In genomic region chr2:136032192-136032591, GRCh38 we compare ENCODE assay signal across 14 cellular contexts. TPM values are rescaled to one million over a fixed set of nuclear protein-coding genes. Genes with fewer than 3 reads are reported as not detected.
DNase-seq lines count a peak whose midpoint lies in the region; ATAC-seq and TF ChIP-seq lines count a peak whose summit lies in the region.
"Had no signal": no experiment of that assay in that cellular context is flagged by ENCODE, and none has a peak within 500 bp of the region (broad histone marks: within the 10 kb centered on the region; RNA-seq: fewer than 3 reads in every experiment).

No MANE protein-coding gene starts in this region.

- H3K27ac ChIP-seq in SJCRH30, result peak overlapping the region; percentile 96

- no peaks in the 10 kb centered on the region for H3K9me3 Mint-ChIP-seq in endothelial cell (ENCODE audit: unreplicated experiment)
- H3K9me3 Mint-ChIP-seq in nephron, result no peaks in the 10 kb centered on the region
- H3K9me3 Mint-ChIP-seq in nephron progenitor cell, result no peaks in the 10 kb centered on the region
- H3K9me3 Mint-ChIP-seq: CD4-positive, alpha-beta memory T cell; GM23338; H9 had no signal

- H3K36me3 Mint-ChIP-seq in endothelial cell (ENCODE audit: low read depth, unreplicated experiment) (no peaks in the 10 kb centered on the region), nephron (ENCODE audit: low read depth) (no peaks in the 10 kb centered on the region), nephron progenitor cell (ENCODE audit: low read depth) (no peaks in the 10 kb centered on the region)
- H3K36me3 Mint-ChIP-seq: CD4-positive, alpha-beta memory T cell had no signal

- DNase-seq in SJCRH30 (peak; percentile 82 to 91), endothelial cell (ENCODE audit: low spot score) (no peak), COLO668 (lab: John Stamatoyannopoulos, UW; ENCODE audit: unreplicated experiment) (no peak), nephron progenitor cell (no peak)
- DNase-seq: C1 segment of cervical spinal cord; Caco-2; CD4-positive, alpha-beta memory T cell; DMS153; DND-41; H9 had no signal

- H3K27me3 ChIP-seq in SJCRH30, result no peaks in the 10 kb centered on the region

- H3K27ac Mint-ChIP-seq in endothelial cell (ENCODE audit: unreplicated experiment) (peak overlapping the region; percentile 96), nephron (peak overlapping the region; percentile 15 to 71 (median 44)), nephron progenitor cell (no peak overlapping the region)
- H3K27ac Mint-ChIP-seq: CD4-positive, alpha-beta memory T cell; GM23338; H9 had no signal

- peaks cover 42% of the 10 kb centered on the region for H3K4me1 ChIP-seq in SJCRH30
- H3K4me1 ChIP-seq: Caco-2 had no signal

- no peak for TF ChIP-seq CTCF in endothelial cell (IDR thresholded peaks at IDR 0.05; ENCODE audit: unreplicated experiment)
- TF ChIP-seq CTCF in nephron (IDR thresholded peaks at IDR 0.05; ENCODE audit: unreplicated experiment in 3 of 3), result no peak
- no peak for TF ChIP-seq CTCF in nephron progenitor cell (IDR thresholded peaks at IDR 0.05)

- H3K4me3 ChIP-seq in SJCRH30, result peak overlapping the region; percentile 47
- H3K4me3 ChIP-seq: GM23338 had no signal

- no peaks in the 10 kb centered on the region for H3K36me3 ChIP-seq in SJCRH30

- H3K4me3 Mint-ChIP-seq in endothelial cell (ENCODE audit: unreplicated experiment) (no peak overlapping the region), nephron (no peak overlapping the region), nephron progenitor cell (no peak overlapping the region)
- H3K4me3 Mint-ChIP-seq: CD4-positive, alpha-beta memory T cell; GM23338; H9 had no signal

- H3K27me3 Mint-ChIP-seq in endothelial cell (ENCODE audit: unreplicated experiment), result peaks cover 3% of the 10 kb centered on the region
- peaks cover 4% of the 10 kb centered on the region for H3K27me3 Mint-ChIP-seq in nephron (ENCODE audit: low read depth)
- no peaks in the 10 kb centered on the region for H3K27me3 Mint-ChIP-seq in nephron progenitor cell (ENCODE audit: low read depth, poor library complexity)
- H3K27me3 Mint-ChIP-seq: CD4-positive, alpha-beta memory T cell had no signal

- no peak for ATAC-seq in GM19395 (IDR thresholded peaks at IDR 0.05; ENCODE audit: unreplicated experiment)
- ATAC-seq: GM23338, HCT116 had no signal

- H3K4me1 Mint-ChIP-seq in endothelial cell (ENCODE audit: unreplicated experiment), result peaks cover 39% of the 10 kb centered on the region
- H3K4me1 Mint-ChIP-seq in nephron, result peaks cover 56% of the 10 kb centered on the region
- peaks cover 65% of the 10 kb centered on the region for H3K4me1 Mint-ChIP-seq in nephron progenitor cell

- no peaks in the 10 kb centered on the region for H3K9me3 ChIP-seq in SJCRH30 (replicated peaks)
- H3K9me3 ChIP-seq: Caco-2 had no signal

RNA-seq across cellular contexts. Expression of gene DARS1, which starts 46.8 kb away (rescaled TPM):
- 141 and 149 TPM in 2 replicates for total RNA-seq in SJCRH30 (2014; rRNA removed; shearing (Covaris generic))
- total RNA-seq in endothelial cell (ENCODE audit: unreplicated experiment), result 82.9 TPM

Comparison
In these comparisons a context has a peak if more than half of its experiments do, and no peak if none do; other contexts are left out.
1. DNase-seq: peak in SJCRH30 (2 of 2); none in endothelial cell (single experiment), COLO668 (single experiment) and nephron progenitor cell (single experiment).